In the genomic region with DNA sequence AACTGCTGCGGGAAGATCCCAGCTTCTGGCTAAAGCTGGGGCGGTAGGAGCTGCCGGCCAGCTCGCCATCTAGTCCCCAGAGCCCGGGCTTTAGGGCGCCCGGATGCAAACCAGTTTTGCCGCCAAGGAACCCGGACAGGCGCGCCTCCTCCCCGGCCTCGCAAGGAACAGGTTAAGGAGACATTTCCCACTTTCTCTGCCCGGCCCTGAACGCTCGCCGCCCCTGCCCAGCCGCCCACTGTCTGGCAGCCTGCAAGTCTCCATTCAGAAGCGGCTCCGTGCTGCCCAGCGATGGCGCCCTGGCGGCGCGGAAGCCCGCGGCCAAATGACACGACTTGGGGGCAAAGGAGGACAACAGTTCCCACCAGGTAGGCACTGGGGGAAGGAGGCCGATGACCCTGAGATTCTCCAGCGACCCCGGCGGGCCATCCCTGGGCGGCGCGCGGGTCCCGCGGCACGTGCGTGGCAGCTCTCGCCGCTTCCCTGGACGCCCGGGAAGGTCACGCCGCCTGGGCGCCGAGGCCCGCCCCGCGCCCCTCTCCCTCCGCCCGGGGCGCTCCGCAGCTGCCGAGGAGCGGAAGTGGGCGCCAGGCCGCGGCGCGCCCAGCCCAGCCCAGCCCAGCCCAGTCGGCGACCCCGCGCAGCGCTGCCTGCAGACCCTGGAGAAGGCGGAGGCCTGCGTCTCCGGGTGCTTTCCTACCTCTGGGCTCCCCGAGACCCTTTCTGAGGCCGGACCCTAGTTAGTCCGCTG, we compare ENCODE assay signal across 1 cellular context.
A peak's percentile ranks its signal among the peaks of the same experiment; 100 is the strongest.
TF ChIP-seq lines count a peak whose summit lies in the region.

No MANE protein-coding gene starts in this region.

TF ChIP-seq in H1, 55 proteins besides CTCF, POLR2A, EP300 and RAD21:
- no peak for TF ChIP-seq TAF7 (optimal IDR thresholded peaks at IDR 0.05; ENCODE audit: borderline replicate concordance, low read depth, low read length)
- no peak for TF ChIP-seq SAP30 (IDR thresholded peaks at IDR 0.05; ENCODE audit: insufficient read depth, insufficient replicate concordance, low read length)
- TF ChIP-seq RNF2 (IDR thresholded peaks at IDR 0.05; ENCODE audit: borderline replicate concordance, low read depth, low read length, missing control alignments, poor library complexity, severe bottlenecking), result peak; percentile 55
- no peak for TF ChIP-seq MAFK (IDR thresholded peaks at IDR 0.05; ENCODE audit: low read depth, low read length)
- TF ChIP-seq ATF3 (IDR thresholded peaks at IDR 0.05; ENCODE audit: insufficient read depth, low read depth, low read length), result no peak
- TF ChIP-seq YY1 (IDR thresholded peaks at IDR 0.05; ENCODE audit: low read depth, low read length), result peak; percentile 44; the same call in 1 of the 2 replicates
- peak; percentile 38; the same call in 1 of the 2 replicates for TF ChIP-seq TAF1 (IDR thresholded peaks at IDR 0.05; ENCODE audit: low read depth, low read length)
- no peak for TF ChIP-seq SP1 (IDR thresholded peaks at IDR 0.05; ENCODE audit: low read depth, low read length)
- no peak for TF ChIP-seq JUND (IDR thresholded peaks at IDR 0.05; ENCODE audit: low read length)
- no peak for TF ChIP-seq CTBP2 (IDR thresholded peaks at IDR 0.05; ENCODE audit: borderline replicate concordance, insufficient read depth, insufficient read length, low read length)
- no peak for TF ChIP-seq RXRA (IDR thresholded peaks at IDR 0.05; ENCODE audit: insufficient read depth, low read depth, low read length)
- no peak for TF ChIP-seq TCF12 (IDR thresholded peaks at IDR 0.05; ENCODE audit: low read depth, low read length)
- TF ChIP-seq SIRT6 (IDR thresholded peaks at IDR 0.05; ENCODE audit: low read length), result no peak
- TF ChIP-seq SIX5 (IDR thresholded peaks at IDR 0.05; ENCODE audit: low read depth, low read length), result no peak
- no peak for TF ChIP-seq POLR2AphosphoS5 (IDR thresholded peaks at IDR 0.05; ENCODE audit: low read depth, low read length)
- TF ChIP-seq, protein P1, sequence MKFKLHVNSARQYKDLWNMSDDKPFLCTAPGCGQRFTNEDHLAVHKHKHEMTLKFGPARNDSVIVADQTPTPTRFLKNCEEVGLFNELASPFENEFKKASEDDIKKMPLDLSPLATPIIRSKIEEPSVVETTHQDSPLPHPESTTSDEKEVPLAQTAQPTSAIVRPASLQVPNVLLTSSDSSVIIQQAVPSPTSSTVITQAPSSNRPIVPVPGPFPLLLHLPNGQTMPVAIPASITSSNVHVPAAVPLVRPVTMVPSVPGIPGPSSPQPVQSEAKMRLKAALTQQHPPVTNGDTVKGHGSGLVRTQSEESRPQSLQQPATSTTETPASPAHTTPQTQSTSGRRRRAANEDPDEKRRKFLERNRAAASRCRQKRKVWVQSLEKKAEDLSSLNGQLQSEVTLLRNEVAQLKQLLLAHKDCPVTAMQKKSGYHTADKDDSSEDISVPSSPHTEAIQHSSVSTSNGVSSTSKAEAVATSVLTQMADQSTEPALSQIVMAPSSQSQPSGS (IDR thresholded peaks at IDR 0.05; ENCODE audit: low read length), result no peak
- TF ChIP-seq RBBP5 (IDR thresholded peaks at IDR 0.05; ENCODE audit: borderline replicate concordance, low read depth, low read length), result peak; percentile 57; the same call in 1 of the 2 replicates
- TF ChIP-seq CBX8 (IDR thresholded peaks at IDR 0.05; ENCODE audit: borderline replicate concordance, low read depth, low read length), result no peak
- TF ChIP-seq KDM5A (IDR thresholded peaks at IDR 0.05; ENCODE audit: low read length), result no peak
- no peak for TF ChIP-seq CHD2 (IDR thresholded peaks at IDR 0.05; ENCODE audit: low read length)
- no peak for TF ChIP-seq BACH1 (IDR thresholded peaks at IDR 0.05; ENCODE audit: low read length)
- no peak for TF ChIP-seq SUZ12 (IDR thresholded peaks at IDR 0.05; ENCODE audit: low read length)
- peak in 1 of 2 experiments; percentile 45; a peak in 1 of 4 replicates for TF ChIP-seq HDAC2 (IDR thresholded peaks at IDR 0.05; ENCODE audit: borderline replicate concordance in 1 of 2, low read depth in 2 of 2, low read length in 2 of 2)
- peak; percentile 46; the same call in 1 of the 2 replicates for TF ChIP-seq PHF8 (conservative IDR thresholded peaks at IDR 0.05; ENCODE audit: low read depth, low read length)
- TF ChIP-seq CEBPB (IDR thresholded peaks at IDR 0.05; ENCODE audit: low read depth, low read length), result no peak
- TF ChIP-seq BRCA1 (IDR thresholded peaks at IDR 0.05; ENCODE audit: low read depth, low read length), result no peak
- TF ChIP-seq, protein P2, sequence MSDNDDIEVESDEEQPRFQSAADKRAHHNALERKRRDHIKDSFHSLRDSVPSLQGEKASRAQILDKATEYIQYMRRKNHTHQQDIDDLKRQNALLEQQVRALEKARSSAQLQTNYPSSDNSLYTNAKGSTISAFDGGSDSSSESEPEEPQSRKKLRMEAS (IDR thresholded peaks at IDR 0.05), result peak; percentile 98
- TF ChIP-seq KDM4A (IDR thresholded peaks at IDR 0.05; ENCODE audit: low read depth, low read length, severe bottlenecking), result peak; percentile 53
- TF ChIP-seq JUN (IDR thresholded peaks at IDR 0.05; ENCODE audit: low read depth, low read length), result no peak
- TF ChIP-seq CBX5 (IDR thresholded peaks at IDR 0.05; ENCODE audit: low read depth, low read length), result no peak
- no peak for TF ChIP-seq SP4 (IDR thresholded peaks at IDR 0.05; ENCODE audit: low read length)
- TF ChIP-seq TBP (IDR thresholded peaks at IDR 0.05; ENCODE audit: low read depth, low read length), result no peak
- TF ChIP-seq E2F6 (IDR thresholded peaks at IDR 0.05), result peak; percentile 98
- TF ChIP-seq USF2 (IDR thresholded peaks at IDR 0.05; ENCODE audit: low read length), result no peak
- TF ChIP-seq FOSL1 (IDR thresholded peaks at IDR 0.05; ENCODE audit: insufficient read depth, low read depth, low read length), result no peak
- TF ChIP-seq EGR1 (IDR thresholded peaks at IDR 0.05; ENCODE audit: borderline replicate concordance, low read depth, low read length), result no peak
- TF ChIP-seq EZH2 (IDR thresholded peaks at IDR 0.05; ENCODE audit: low read depth, low read length, severe bottlenecking), result no peak
- TF ChIP-seq NANOG (IDR thresholded peaks at IDR 0.05; ENCODE audit: insufficient read depth, low read depth, low read length, poor library complexity, severe bottlenecking), result no peak
- TF ChIP-seq SP2 (IDR thresholded peaks at IDR 0.05; ENCODE audit: low read length), result no peak
